ENCODE assay signal across 2 cellular contexts in the genomic region with DNA sequence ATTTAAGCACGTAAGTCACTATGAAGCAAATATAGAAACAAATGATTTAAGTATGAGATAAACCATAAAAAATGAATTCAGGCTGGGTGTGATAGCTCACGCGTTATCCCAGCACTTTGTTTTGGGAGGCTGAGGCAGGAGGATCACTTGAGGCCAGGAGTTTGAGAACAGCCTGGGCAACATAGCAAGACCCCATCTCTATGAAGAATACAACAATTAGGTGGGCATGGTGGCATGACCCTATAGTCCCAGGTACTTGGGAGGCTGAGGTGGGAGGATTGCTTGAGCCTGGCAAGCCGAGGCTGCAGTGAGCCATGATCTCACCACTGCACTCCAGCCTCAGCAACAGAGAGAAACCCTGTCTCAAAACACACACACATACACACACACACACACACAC.
A peak's percentile ranks its signal among the peaks of the same experiment; 100 is the strongest.
TF ChIP-seq lines count a peak whose summit lies in the region.

No MANE protein-coding gene starts in this region.

TF ChIP-seq in HEK293, 187 proteins besides CTCF, POLR2A, EP300 and RAD21:
- TF ChIP-seq ZNF223 (tag by site-specific recombination; IDR thresholded peaks at IDR 0.05) (no peak), BCL11B (tag by site-specific recombination; IDR thresholded peaks at IDR 0.05; ENCODE audit: low read depth) (no peak), ZNF121 (tag by site-specific recombination; IDR thresholded peaks at IDR 0.05) (peak; percentile 76), TCF7L2 (IDR thresholded peaks at IDR 0.05; ENCODE audit: borderline replicate concordance, low read depth, low read length) (no peak)
- TF ChIP-seq, protein P1, sequence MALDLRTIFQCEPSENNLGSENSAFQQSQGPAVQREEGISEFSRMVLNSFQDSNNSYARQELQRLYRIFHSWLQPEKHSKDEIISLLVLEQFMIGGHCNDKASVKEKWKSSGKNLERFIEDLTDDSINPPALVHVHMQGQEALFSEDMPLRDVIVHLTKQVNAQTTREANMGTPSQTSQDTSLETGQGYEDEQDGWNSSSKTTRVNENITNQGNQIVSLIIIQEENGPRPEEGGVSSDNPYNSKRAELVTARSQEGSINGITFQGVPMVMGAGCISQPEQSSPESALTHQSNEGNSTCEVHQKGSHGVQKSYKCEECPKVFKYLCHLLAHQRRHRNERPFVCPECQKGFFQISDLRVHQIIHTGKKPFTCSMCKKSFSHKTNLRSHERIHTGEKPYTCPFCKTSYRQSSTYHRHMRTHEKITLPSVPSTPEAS (tag by site-specific recombination; IDR thresholded peaks at IDR 0.05): peak; percentile 52

TF ChIP-seq in K562, 482 proteins besides CTCF, POLR2A, EP300 and RAD21:
- TF ChIP-seq ZNF282 (CRISPR knock-in tag; IDR thresholded peaks at IDR 0.05) (no peak), ZNF121 (CRISPR knock-in tag; conservative IDR thresholded peaks at IDR 0.05) (peak; percentile 69)
TF ChIP-seq in K562: peak in this region for 1.
